In the genomic region with DNA sequence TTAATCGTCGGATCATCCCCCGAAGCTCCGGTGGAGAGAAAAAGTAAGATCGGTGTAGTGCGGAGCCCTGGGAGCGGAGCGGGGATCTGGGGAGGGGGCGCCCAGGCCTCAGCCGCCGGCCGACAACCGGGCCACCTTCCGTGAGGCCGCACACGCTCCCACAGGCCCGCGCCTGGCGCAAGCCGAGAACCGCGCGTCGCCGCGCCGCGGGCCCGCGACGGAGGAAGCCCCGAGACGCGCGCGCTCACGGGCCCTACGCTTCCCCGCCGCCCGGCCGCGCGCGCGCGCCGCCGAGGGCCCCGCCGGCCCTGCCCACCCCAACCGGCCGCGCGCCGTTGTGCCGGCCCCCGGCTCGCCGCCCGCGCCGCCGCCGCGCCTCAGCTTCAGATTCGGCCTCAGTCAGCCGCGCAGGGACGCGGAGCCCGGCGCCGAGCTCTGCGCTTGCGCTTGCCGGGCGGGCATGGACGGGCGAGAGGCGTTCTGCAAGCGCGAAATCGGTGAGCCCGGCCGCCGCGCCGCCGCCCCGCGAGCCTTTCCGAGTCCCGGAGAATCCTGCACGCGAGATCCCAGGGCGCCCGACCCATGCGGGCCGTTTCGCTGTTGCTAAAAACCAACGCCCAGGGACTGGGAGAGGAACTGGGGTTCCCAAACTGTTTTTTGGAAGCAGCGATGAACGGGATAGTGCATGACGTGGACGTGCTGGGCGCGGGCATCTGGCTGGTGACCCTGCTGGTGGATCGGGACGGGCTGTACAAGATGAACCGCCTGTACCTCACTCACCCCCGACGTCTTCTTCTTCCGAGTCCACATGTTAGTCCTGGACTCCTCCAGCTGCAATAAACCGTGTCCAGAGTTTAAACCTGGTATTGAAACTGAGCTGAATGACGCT, we compare ENCODE assay signal across 8 cellular contexts. TPM values are rescaled to one million over a fixed set of nuclear protein-coding genes. Genes with fewer than 3 reads are reported as not detected.
A peak's percentile ranks its signal among the peaks of the same experiment; 100 is the strongest.
DNase-seq lines count a peak whose midpoint lies in the region; ATAC-seq and TF ChIP-seq lines count a peak whose summit lies in the region.

No MANE protein-coding gene starts in this region.

- H3F3A ChIP-seq in DOHH2 (ENCODE audit: control insufficient read depth, insufficient read depth) (peaks cover 25% of the 10 kb centered on the region), neural cell (ENCODE audit: insufficient read depth, low read length, poor library complexity, severe bottlenecking) (peaks cover 8% of the 10 kb centered on the region)

- H4K20me1 ChIP-seq in DOHH2 (ENCODE audit: control insufficient read depth, insufficient read depth, low read depth, low read length) (no peaks in the 10 kb centered on the region), neural cell (ENCODE audit: insufficient read depth) (no peaks in the 10 kb centered on the region)

- H3K4me2 ChIP-seq in DOHH2 (ENCODE audit: low read length) (peak overlapping the region; percentile 89), neural cell (ENCODE audit: low read length) (peak overlapping the region; percentile 92)

- peak overlapping the region; percentile 89 for H3K4me3 Mint-ChIP-seq in stimulated activated naive CD8-positive, alpha-beta T cell treated with anti-CD3 and anti-CD28 coated beads, Interleukin-15, Interleukin-2, amounts not matched to agents 100 ng/mL and 50 ng/mL, for 24 hours

- H3K27ac ChIP-seq in DOHH2 (ENCODE audit: low read depth, low read length) (peak overlapping the region; percentile 41), neural cell (ENCODE audit: low read length) (peak overlapping the region; percentile 54)

- in situ Hi-C loops in KBM-7 (cut with MboI; ENCODE audit: low pct_unique_long_range_greater_than_20kb, low sequenced_read_pairs): loop anchor here (25.0 kb wide), 1 partner anchor 680 kb away; no protein-coding TSS in a partner anchor

- H3K4me3 ChIP-seq in DOHH2 (ENCODE audit: low read length) (peak overlapping the region; percentile 77), neural cell (ENCODE audit: low read length) (peak overlapping the region; percentile 67)

- peaks cover 9% of the 10 kb centered on the region; the same call in 1 of the 2 replicates for H3K27me3 ChIP-seq in DOHH2 (ENCODE audit: control insufficient read depth, low read length)
- H3K27me3 ChIP-seq in neural cell (ENCODE audit: insufficient read depth, low read depth, low read length): peaks cover 33% of the 10 kb centered on the region

- H3K9me3 ChIP-seq in DOHH2 (ENCODE audit: control insufficient read depth, insufficient read depth, low read length): no peaks in the 10 kb centered on the region
- H3K9me3 ChIP-seq in neural cell (ENCODE audit: low read length): no peaks in the 10 kb centered on the region

- H3K4me1 ChIP-seq in DOHH2 (ENCODE audit: control insufficient read depth, low read length): peaks cover 35% of the 10 kb centered on the region

- H3K9me2 ChIP-seq in DOHH2 (replicated peaks; ENCODE audit: control insufficient read depth, low read length) (no peaks in the 10 kb centered on the region), neural cell (ENCODE audit: insufficient read depth, low read length) (no peaks in the 10 kb centered on the region)

- no peaks in the 10 kb centered on the region for H3K9me3 Mint-ChIP-seq in stimulated activated naive CD8-positive, alpha-beta T cell treated with anti-CD3 and anti-CD28 coated beads, Interleukin-15, Interleukin-2, amounts not matched to agents 100 ng/mL and 50 ng/mL, for 24 hours

- H3K4me1 Mint-ChIP-seq in stimulated activated naive CD8-positive, alpha-beta T cell treated with anti-CD3 and anti-CD28 coated beads, Interleukin-15, Interleukin-2, amounts not matched to agents 100 ng/mL and 50 ng/mL, for 24 hours (ENCODE audit: low read depth): peaks cover 39% of the 10 kb centered on the region

- peak; percentile 82 for ATAC-seq in GM21723 (IDR thresholded peaks at IDR 0.05; ENCODE audit: unreplicated experiment)

- TF ChIP-seq RAD21 in neural cell (conservative IDR thresholded peaks at IDR 0.05): peak; percentile 43

- H3K79me2 ChIP-seq in DOHH2 (ENCODE audit: control insufficient read depth, low read length) (no peaks in the 10 kb centered on the region), neural cell (replicated peaks; ENCODE audit: insufficient read depth, low read length) (no peaks in the 10 kb centered on the region)

- H2AFZ ChIP-seq in neural cell (ENCODE audit: low read depth, low read length): peak overlapping the region; percentile 87

- H3K27me3 Mint-ChIP-seq in stimulated activated naive CD8-positive, alpha-beta T cell treated with anti-CD3 and anti-CD28 coated beads, Interleukin-15, Interleukin-2, amounts not matched to agents 100 ng/mL and 50 ng/mL, for 24 hours: peaks cover 11% of the 10 kb centered on the region

- H3K27ac Mint-ChIP-seq in stimulated activated naive CD8-positive, alpha-beta T cell treated with anti-CD3 and anti-CD28 coated beads, Interleukin-15, Interleukin-2, amounts not matched to agents 100 ng/mL and 50 ng/mL, for 24 hours: peak overlapping the region; percentile 86

- peak overlapping the region; percentile 70 for H3K9ac ChIP-seq in neural cell (ENCODE audit: low read length)

- TF ChIP-seq CTCF in DOHH2 (IDR thresholded peaks at IDR 0.05; ENCODE audit: low read depth, low read length, poor library complexity, severe bottlenecking): no peak
- TF ChIP-seq CTCF in neural cell (IDR thresholded peaks at IDR 0.05; ENCODE audit: poor library complexity, severe bottlenecking): no peak

- H3K36me3 Mint-ChIP-seq in stimulated activated naive CD8-positive, alpha-beta T cell treated with anti-CD3 and anti-CD28 coated beads, Interleukin-15, Interleukin-2, amounts not matched to agents 100 ng/mL and 50 ng/mL, for 24 hours (ENCODE audit: low read depth): no peaks in the 10 kb centered on the region

- TF ChIP-seq EP300 in neural cell (conservative IDR thresholded peaks at IDR 0.05; ENCODE audit: poor library complexity, severe bottlenecking): peak; percentile 37

- H3K36me3 ChIP-seq in DOHH2 (ENCODE audit: control insufficient read depth, low read length) (no peaks in the 10 kb centered on the region), neural cell (ENCODE audit: insufficient read depth, low read length) (no peaks in the 10 kb centered on the region)

- DNase-seq in KBM-7: peak; percentile 81
- DNase-seq in RPMI8226: peak; percentile 92
- peak; percentile 84 for DNase-seq in activated effector memory CD4-positive, alpha-beta T cell treated with Interleukin-2 at 50 U/mL for 16 hours
- DNase-seq in fibroblast of the conjunctiva (ENCODE audit: low read depth): peak; percentile 33

TF ChIP-seq in neural cell, 6 proteins besides CTCF, POLR2A, EP300 and RAD21:
- no peak for TF ChIP-seq REST (IDR thresholded peaks at IDR 0.05; ENCODE audit: borderline replicate concordance)
- TF ChIP-seq POLR2AphosphoS5 (IDR thresholded peaks at IDR 0.05): peak; percentile 58
- peak; percentile 77 for TF ChIP-seq MXI1 (conservative IDR thresholded peaks at IDR 0.05; ENCODE audit: poor library complexity, severe bottlenecking)
- TF ChIP-seq SMC3 (conservative IDR thresholded peaks at IDR 0.05; ENCODE audit: poor library complexity): peak; percentile 10
- peak; percentile 59 for TF ChIP-seq TAF1 (IDR thresholded peaks at IDR 0.05; ENCODE audit: low read depth)
- TF ChIP-seq EZH2 (IDR thresholded peaks at IDR 0.05; ENCODE audit: borderline replicate concordance, insufficient read depth, low read length, poor library complexity, severe bottlenecking): no peak

RNA-seq across cellular contexts. Expression of gene LRRC37A, which starts 28.0 kb away (rescaled TPM):
- polyA plus RNA-seq in neural cell: 3.0 and 5.0 TPM in 2 replicates
- polyA minus RNA-seq in neural cell: 14.0 and 17.0 TPM in 2 replicates

Comparison
In these comparisons a context has a peak if more than half of its experiments do, and no peak if none do; other contexts are left out.
1. Peak in every context shown above with its lines: DNase-seq, ATAC-seq, H3K4me3 ChIP-seq and H3K27ac ChIP-seq.
2. DNase-seq: peak in every context shown above with its lines; median percentile 92 in RPMI8226; 84 in activated effector memory CD4-positive, alpha-beta T cell treated with Interleukin-2 at 50 U/mL for 16 hours; 81 in KBM-7; 33 in fibroblast of the conjunctiva.